In genomic region chr3:129793947-129794318, GRCh38 we compare ENCODE assay signal across 8 cellular contexts.
DNase-seq lines count a peak whose midpoint lies in the region; ATAC-seq, FAIRE-seq and TF ChIP-seq lines count a peak whose summit lies in the region.

No MANE protein-coding gene starts in this region.

- intact Hi-C loops in activated CD4-positive, alpha-beta T cell treated with anti-CD3 and anti-CD28 coated beads for 36 hours (cut with DNase I, micrococcal nuclease) = no loop called here

- H3K27ac ChIP-seq in mesenchymal stem cell (ENCODE audit: low read length, poor library complexity, severe bottlenecking) = peak overlapping the region; percentile 76

- no peak overlapping the region for H3K18ac ChIP-seq in mesenchymal stem cell (ENCODE audit: low read depth in 1 of 2, low read length in 2 of 2)

- 8% methylated on average over 2 of the region's 2 CpGs for WGBS in mesenchymal stem cell

- peak overlapping the region; percentile 56 for H3K9ac ChIP-seq in mesenchymal stem cell (ENCODE audit: low read length)

- peaks cover 27% of the 10 kb centered on the region for H3K4me1 Mint-ChIP-seq in activated CD4-positive, alpha-beta T cell treated with anti-CD3 and anti-CD28 coated beads for 36 hours

- peaks cover 9% of the 10 kb centered on the region for H3K4me1 ChIP-seq in mesenchymal stem cell (ENCODE audit: control insufficient read depth, insufficient read depth, low read depth, low read length)

- no peak overlapping the region for H3K4ac ChIP-seq in mesenchymal stem cell (ENCODE audit: low read depth in 1 of 2, low read length in 2 of 2)

- no peaks in the 10 kb centered on the region for H3K27me3 Mint-ChIP-seq in activated CD4-positive, alpha-beta T cell treated with anti-CD3 and anti-CD28 coated beads for 36 hours

- H3K27me3 ChIP-seq in bronchial epithelial cell (ENCODE audit: control insufficient read depth, insufficient read depth, low read length) (no peaks in the 10 kb centered on the region), mesenchymal stem cell (ENCODE audit: control insufficient read depth in 1 of 2, insufficient read depth in 1 of 2, low read length in 2 of 2) (no peaks in the 10 kb centered on the region)

- no peak overlapping the region for H2AFZ ChIP-seq in mesenchymal stem cell (ENCODE audit: low read depth, low read length)

- no peaks in the 10 kb centered on the region for H3K36me3 Mint-ChIP-seq in activated CD4-positive, alpha-beta T cell treated with anti-CD3 and anti-CD28 coated beads for 36 hours (ENCODE audit: low read depth)

- peak overlapping the region; percentile 66 for H3K4me2 ChIP-seq in mesenchymal stem cell (ENCODE audit: low read length, poor library complexity, severe bottlenecking)

- ATAC-seq in HG03159 (IDR thresholded peaks at IDR 0.05; ENCODE audit: unreplicated experiment) = no peak
- ATAC-seq in activated CD4-positive, alpha-beta T cell treated with anti-CD3 and anti-CD28 coated beads for 36 hours = no peak

- TF ChIP-seq CTCF in bronchial epithelial cell (IDR thresholded peaks at IDR 0.05; ENCODE audit: insufficient read depth, low read length, severe bottlenecking) = no peak

- no peak overlapping the region for H2BK15ac ChIP-seq in mesenchymal stem cell (ENCODE audit: low read depth, poor library complexity, severe bottlenecking)

- CTCF ChIA-PET in activated CD4-positive, alpha-beta T cell treated with anti-CD3 and anti-CD28 coated beads for 36 hours (lab: Charles Lee) = interaction anchor here (0.6 to 1.7 kb wide), 3 partner anchors 15 to 58 kb away, joined by 3 to 7 read pairs (median 3); no protein-coding TSS in a partner anchor

- no peak overlapping the region for H3K4me3 Mint-ChIP-seq in activated CD4-positive, alpha-beta T cell treated with anti-CD3 and anti-CD28 coated beads for 36 hours

- H3K27ac Mint-ChIP-seq in activated CD4-positive, alpha-beta T cell treated with anti-CD3 and anti-CD28 coated beads for 36 hours = no peak overlapping the region

- H3K79me1 ChIP-seq in mesenchymal stem cell (replicated peaks; ENCODE audit: low read length, poor library complexity, severe bottlenecking) = peaks cover 12% of the 10 kb centered on the region

- H2BK12ac ChIP-seq in mesenchymal stem cell (ENCODE audit: low read length in 2 of 2) = no peak overlapping the region

- no peak overlapping the region for H2BK120ac ChIP-seq in mesenchymal stem cell (ENCODE audit: low read depth, low read length)

- DNase-seq in Ammon's horn (ENCODE audit: low spot score) (peak; percentile 78), LHCN-M2 (ENCODE audit: low read depth) (peak; percentile 26), bronchial epithelial cell (ENCODE audit: low read depth) (no peak), mesenchymal stem cell (peak; percentile 13), NCI-H2227 (lab: John Stamatoyannopoulos, UW; ENCODE audit: unreplicated experiment) (no peak), GM19238 (ENCODE audit: insufficient read length, low spot score) (no peak)
- no peak for DNase-seq in activated CD4-positive, alpha-beta T cell treated with anti-CD3 and anti-CD28 coated beads for 36 hours

- H2AK5ac ChIP-seq in mesenchymal stem cell (ENCODE audit: low read length, severe bottlenecking) = no peak overlapping the region

- no peak overlapping the region for H4K8ac ChIP-seq in mesenchymal stem cell (ENCODE audit: low read length)

- no peaks in the 10 kb centered on the region for H3K9me3 ChIP-seq in mesenchymal stem cell (ENCODE audit: control insufficient read depth, low read length)

- no peak for FAIRE-seq in bronchial epithelial cell (lab: Jason Lieb, UNC)

- POLR2A ChIA-PET in activated CD4-positive, alpha-beta T cell treated with anti-CD3 and anti-CD28 coated beads for 36 hours (lab: Charles Lee) = no interaction called here

- H3K36me3 ChIP-seq in bronchial epithelial cell (ENCODE audit: control insufficient read depth, insufficient read depth, low read length) = no peaks in the 10 kb centered on the region
- peaks cover 0 to 5% of the 10 kb centered on the region in 2 experiments for H3K36me3 ChIP-seq in mesenchymal stem cell (ENCODE audit: control insufficient read depth in 1 of 2, insufficient read depth in 2 of 2, low read depth in 1 of 2, low read length in 2 of 2)

- no peaks in the 10 kb centered on the region for H3K9me3 Mint-ChIP-seq in activated CD4-positive, alpha-beta T cell treated with anti-CD3 and anti-CD28 coated beads for 36 hours (ENCODE audit: low read depth)

- no peak overlapping the region for H4K91ac ChIP-seq in mesenchymal stem cell (ENCODE audit: low read length)

- H3K14ac ChIP-seq in mesenchymal stem cell (ENCODE audit: low read length in 2 of 2) = no peak overlapping the region

- no peak overlapping the region for H3K23ac ChIP-seq in mesenchymal stem cell (ENCODE audit: low read length in 2 of 2)

- H2BK5ac ChIP-seq in mesenchymal stem cell (ENCODE audit: low read depth, low read length, poor library complexity, severe bottlenecking) = no peak overlapping the region

- H3K4me3 ChIP-seq in bronchial epithelial cell (ENCODE audit: low read depth, low read length) = peak overlapping the region; percentile 30
- peak overlapping the region in 1 of 2 experiments; percentile 43 for H3K4me3 ChIP-seq in mesenchymal stem cell (ENCODE audit: insufficient read depth in 1 of 2, low read depth in 1 of 2, low read length in 2 of 2)

Comparison
In these comparisons a context has a peak if more than half of its experiments do, and no peak if none do; other contexts are left out.
1. DNase-seq: peak in Ammon's horn (single experiment), LHCN-M2 (single experiment) and mesenchymal stem cell (single experiment); none in bronchial epithelial cell (single experiment), NCI-H2227 (single experiment), GM19238 (single experiment) and activated CD4-positive, alpha-beta T cell treated with anti-CD3 and anti-CD28 coated beads for 36 hours (single experiment).